Comparison of ENCODE assay signal across 26 cellular contexts in genomic region chr1:165476776-165477175, GRCh38. TPM values are rescaled to one million over a fixed set of nuclear protein-coding genes. Genes with fewer than 3 reads are reported as not detected.
"Had no signal": no experiment of that assay in that cellular context is flagged by ENCODE, and none has a peak within 500 bp of the region (broad histone marks: within the 10 kb centered on the region; RNA-seq: fewer than 3 reads in every experiment).

No MANE protein-coding gene starts in this region.

- H3K27ac Mint-ChIP-seq: activated CD4-positive, alpha-beta T cell treated with anti-CD3 and anti-CD28 coated beads for 36 hours; activated CD8-positive, alpha-beta memory T cell treated with anti-CD3 and anti-CD28 coated beads, Interleukin-2, amount 10 ng/mL, durations not matched to agents 7 days and 5 days; activated CD8-positive, alpha-beta T cell treated with anti-CD3 and anti-CD28 coated beads, Interleukin-2, amount 10 ng/mL, durations not matched to agents 7 days and 5 days; activated naive CD4-positive, alpha-beta T cell treated with anti-CD3 and anti-CD28 coated beads, Interleukin-2, amount 10 ng/mL, durations not matched to agents 7 days and 5 days; activated T-cell treated with anti-CD3 and anti-CD28 coated beads, Interleukin-2, amount 50 U/mL, for 72 hours; mesothelial cell of epicardium; naive B cell; nephron progenitor cell; progenitor cell of endocrine pancreas had no signal

- H3K4me3 Mint-ChIP-seq: activated CD4-positive, alpha-beta T cell treated with anti-CD3 and anti-CD28 coated beads for 36 hours; activated CD8-positive, alpha-beta memory T cell treated with anti-CD3 and anti-CD28 coated beads, Interleukin-2, amount 10 ng/mL, durations not matched to agents 7 days and 5 days; activated CD8-positive, alpha-beta T cell treated with anti-CD3 and anti-CD28 coated beads, Interleukin-2, amount 10 ng/mL, durations not matched to agents 7 days and 5 days; activated naive CD4-positive, alpha-beta T cell treated with anti-CD3 and anti-CD28 coated beads, Interleukin-2, amount 10 ng/mL, durations not matched to agents 7 days and 5 days; activated T-cell treated with anti-CD3 and anti-CD28 coated beads, Interleukin-2, amount 50 U/mL, for 72 hours; mesothelial cell of epicardium; naive B cell; nephron progenitor cell had no signal

- H3K9me3 Mint-ChIP-seq: activated naive CD4-positive, alpha-beta T cell treated with anti-CD3 and anti-CD28 coated beads, Interleukin-2, amount 10 ng/mL, durations not matched to agents 7 days and 5 days; activated T-cell treated with anti-CD3 and anti-CD28 coated beads, Interleukin-2, amount 50 U/mL, for 72 hours; nephron progenitor cell had no signal

- H3K36me3 Mint-ChIP-seq: activated CD8-positive, alpha-beta memory T cell treated with anti-CD3 and anti-CD28 coated beads, Interleukin-2, amount 10 ng/mL, durations not matched to agents 7 days and 5 days; activated naive CD4-positive, alpha-beta T cell treated with anti-CD3 and anti-CD28 coated beads, Interleukin-2, amount 10 ng/mL, durations not matched to agents 7 days and 5 days; mesothelial cell of epicardium; naive B cell had no signal

- DNase-seq: activated CD4-positive, alpha-beta T cell treated with anti-CD3 and anti-CD28 coated beads for 36 hours; activated CD4-positive, CD25-positive, alpha-beta regulatory T cell; activated CD8-positive, alpha-beta memory T cell treated with anti-CD3 and anti-CD28 coated beads, Interleukin-2, amount 10 ng/mL, durations not matched to agents 7 days and 5 days; activated CD8-positive, alpha-beta T cell treated with anti-CD3 and anti-CD28 coated beads, Interleukin-2, amount 10 ng/mL, durations not matched to agents 7 days and 5 days; activated naive CD4-positive, alpha-beta T cell treated with anti-CD3 and anti-CD28 coated beads, Interleukin-2, amount 10 ng/mL, durations not matched to agents 7 days and 5 days; activated T-cell treated with anti-CD3 and anti-CD28 coated beads, Interleukin-2, amount 50 U/mL, for 72 hours; amniotic stem cell; brain microvascular endothelial cell; dorsolateral prefrontal cortex; effector memory CD4-positive, alpha-beta T cell; gastrocnemius medialis; hippocampal formation; naive B cell; nephron progenitor cell; ovary; right lobe of liver; stimulated activated CD4-positive, alpha-beta T cell treated with anti-CD3 and anti-CD28 coated beads, Interleukin-2, amount 100 ng/mL, for 48 hours; stimulated activated naive CD8-positive, alpha-beta T cell treated with anti-CD3 and anti-CD28 coated beads, Interleukin-15, Interleukin-2, amounts not matched to agents 100 U/mL and 50 U/mL, for 24 hours; testis; transverse colon had no signal

- H3K4me1 Mint-ChIP-seq: activated CD4-positive, alpha-beta T cell treated with anti-CD3 and anti-CD28 coated beads for 36 hours; mesothelial cell of epicardium; naive B cell had no signal

RNA-seq across cellular contexts. Expression of gene RXRG, which starts 31.9 kb away (rescaled TPM):
- total RNA-seq: activated CD8-positive, alpha-beta memory T cell treated with anti-CD3 and anti-CD28 coated beads, Interleukin-2, amount 10 ng/mL, durations not matched to agents 7 days and 5 days; activated CD8-positive, alpha-beta T cell treated with anti-CD3 and anti-CD28 coated beads, Interleukin-2, amount 10 ng/mL, durations not matched to agents 7 days and 5 days; activated T-cell treated with anti-CD3 and anti-CD28 coated beads, Interleukin-2, amount 50 U/mL, for 72 hours; astrocyte; epithelial cell of proximal tubule; kidney epithelial cell; renal cortical epithelial cell had no signal
